ENCODE assay signal across 1 cellular context in genomic region chr6:131656667-131657066, GRCh38.
TF ChIP-seq lines count a peak whose summit lies in the region.

No MANE protein-coding gene starts in this region.

TF ChIP-seq in K562, 482 proteins besides CTCF, POLR2A, EP300 and RAD21:
- peak; percentile 63 for TF ChIP-seq ZNF316 (IDR thresholded peaks at IDR 0.05)
- no peak for TF ChIP-seq PHF20 (IDR thresholded peaks at IDR 0.05; ENCODE audit: partially characterized antibody)
- no peak for TF ChIP-seq GMEB1 (CRISPR knock-in tag; IDR thresholded peaks at IDR 0.05)
- TF ChIP-seq ZNF644 (tag; IDR thresholded peaks at IDR 0.05; ENCODE audit: low read depth) = no peak
- TF ChIP-seq KLF10 (CRISPR knock-in tag; IDR thresholded peaks at IDR 0.05) = no peak
- no peak for TF ChIP-seq RNF2 (IDR thresholded peaks at IDR 0.05)
- no peak for TF ChIP-seq ZBTB2 (IDR thresholded peaks at IDR 0.05)
- no peak for TF ChIP-seq EHMT2 (IDR thresholded peaks at IDR 0.05)
- TF ChIP-seq MBD1 (CRISPR knock-in tag; IDR thresholded peaks at IDR 0.05) = no peak
- no peak for TF ChIP-seq KDM4B (IDR thresholded peaks at IDR 0.05; ENCODE audit: borderline replicate concordance in 2 of 2, low read depth in 1 of 2)
- 0 out of 2 replicates have a peak, but pooled peaks have one; percentile 29 for TF ChIP-seq MAFG (tag; conservative IDR thresholded peaks at IDR 0.05)
- no peak for TF ChIP-seq GATAD2A (IDR thresholded peaks at IDR 0.05)
- TF ChIP-seq HSF4 (CRISPR knock-in tag; IDR thresholded peaks at IDR 0.05; ENCODE audit: borderline replicate concordance) = no peak
- TF ChIP-seq C11orf30 (IDR thresholded peaks at IDR 0.05; ENCODE audit: low read depth) = peak; percentile 18; the same call in 1 of the 2 replicates
- TF ChIP-seq SREBF1 (IDR thresholded peaks at IDR 0.05; ENCODE audit: borderline replicate concordance, low read depth, low read length) = no peak
TF ChIP-seq in K562: peak in this region for 3.
